In genomic region chr14:77303417-77304156, GRCh38 we compare ENCODE assay signal across 1 cellular context.
A peak's percentile ranks its signal among the peaks of the same experiment; 100 is the strongest.
TF ChIP-seq lines count a peak whose summit lies in the region.

No MANE protein-coding gene starts in this region.

TF ChIP-seq in HEK293, 187 proteins besides CTCF, POLR2A, EP300 and RAD21 (continued from another document):
- TF ChIP-seq, protein P1, sequence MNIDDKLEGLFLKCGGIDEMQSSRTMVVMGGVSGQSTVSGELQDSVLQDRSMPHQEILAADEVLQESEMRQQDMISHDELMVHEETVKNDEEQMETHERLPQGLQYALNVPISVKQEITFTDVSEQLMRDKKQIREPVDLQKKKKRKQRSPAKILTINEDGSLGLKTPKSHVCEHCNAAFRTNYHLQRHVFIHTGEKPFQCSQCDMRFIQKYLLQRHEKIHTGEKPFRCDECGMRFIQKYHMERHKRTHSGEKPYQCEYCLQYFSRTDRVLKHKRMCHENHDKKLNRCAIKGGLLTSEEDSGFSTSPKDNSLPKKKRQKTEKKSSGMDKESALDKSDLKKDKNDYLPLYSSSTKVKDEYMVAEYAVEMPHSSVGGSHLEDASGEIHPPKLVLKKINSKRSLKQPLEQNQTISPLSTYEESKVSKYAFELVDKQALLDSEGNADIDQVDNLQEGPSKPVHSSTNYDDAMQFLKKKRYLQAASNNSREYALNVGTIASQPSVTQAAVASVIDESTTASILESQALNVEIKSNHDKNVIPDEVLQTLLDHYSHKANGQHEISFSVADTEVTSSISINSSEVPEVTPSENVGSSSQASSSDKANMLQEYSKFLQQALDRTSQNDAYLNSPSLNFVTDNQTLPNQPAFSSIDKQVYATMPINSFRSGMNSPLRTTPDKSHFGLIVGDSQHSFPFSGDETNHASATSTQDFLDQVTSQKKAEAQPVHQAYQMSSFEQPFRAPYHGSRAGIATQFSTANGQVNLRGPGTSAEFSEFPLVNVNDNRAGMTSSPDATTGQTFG (tag by site-specific recombination; IDR thresholded peaks at IDR 0.05; ENCODE audit: borderline replicate concordance): no peak
- peak; percentile 82 for TF ChIP-seq PRDM1 (tag by site-specific recombination; IDR thresholded peaks at IDR 0.05)
- peak; percentile 89 for TF ChIP-seq ZNF366 (tag by site-specific recombination; conservative IDR thresholded peaks at IDR 0.05)
- TF ChIP-seq ZNF140 (tag by site-specific recombination; IDR thresholded peaks at IDR 0.05): no peak
- TF ChIP-seq ZNF2 (tag by site-specific recombination; IDR thresholded peaks at IDR 0.05): peak; percentile 41; the same call in 1 of the 2 replicates
- peak; percentile 55; the same call in 1 of the 2 replicates for TF ChIP-seq ZNF639 (tag by site-specific recombination; IDR thresholded peaks at IDR 0.05)
- TF ChIP-seq INSM2 (tag by site-specific recombination; IDR thresholded peaks at IDR 0.05): peak; percentile 84
- TF ChIP-seq ZNF24 (tag by site-specific recombination; IDR thresholded peaks at IDR 0.05): peak; percentile 82
- TF ChIP-seq ZNF133 (tag by site-specific recombination; IDR thresholded peaks at IDR 0.05): no peak
- no peak for TF ChIP-seq ZBTB20 (tag by site-specific recombination; IDR thresholded peaks at IDR 0.05)
- TF ChIP-seq ZNF10 (tag by site-specific recombination; IDR thresholded peaks at IDR 0.05): peak; percentile 77; the same call in 1 of the 2 replicates
- TF ChIP-seq ZNF146 (tag by site-specific recombination; IDR thresholded peaks at IDR 0.05): no peak
- TF ChIP-seq ZNF707 (tag by site-specific recombination; IDR thresholded peaks at IDR 0.05): no peak
- TF ChIP-seq FEZF1 (tag by site-specific recombination; IDR thresholded peaks at IDR 0.05): peak; percentile 49
- TF ChIP-seq KLF8 (tag by site-specific recombination; IDR thresholded peaks at IDR 0.05): peak; percentile 70
- TF ChIP-seq ZNF433 (tag by site-specific recombination; IDR thresholded peaks at IDR 0.05; ENCODE audit: low read depth): no peak
- TF ChIP-seq ZXDB (tag by site-specific recombination; IDR thresholded peaks at IDR 0.05): peak; percentile 51; the same call in 1 of the 2 replicates
- TF ChIP-seq ZNF514 (tag by site-specific recombination; IDR thresholded peaks at IDR 0.05): no peak
- TF ChIP-seq HOXD13 (CRISPR knock-in tag; IDR thresholded peaks at IDR 0.05; ENCODE audit: borderline replicate concordance): no peak
- no peak for TF ChIP-seq ZNF837 (tag by site-specific recombination; IDR thresholded peaks at IDR 0.05)
- TF ChIP-seq ZSCAN23 (tag by site-specific recombination; IDR thresholded peaks at IDR 0.05): peak; percentile 43; the same call in 1 of the 2 replicates
- peak; percentile 91 for TF ChIP-seq PRDM6 (tag by site-specific recombination; IDR thresholded peaks at IDR 0.05)
- no peak for TF ChIP-seq ZNF777 (tag by site-specific recombination; IDR thresholded peaks at IDR 0.05; ENCODE audit: borderline replicate concordance)
- no peak for TF ChIP-seq SETDB1 (IDR thresholded peaks at IDR 0.05; ENCODE audit: insufficient read length, low read length)
- peak; percentile 97 for TF ChIP-seq SCRT2 (tag by site-specific recombination; IDR thresholded peaks at IDR 0.05)
- no peak for TF ChIP-seq ZNF555 (tag by site-specific recombination; conservative IDR thresholded peaks at IDR 0.05)
- TF ChIP-seq ZNF214 (tag by site-specific recombination; IDR thresholded peaks at IDR 0.05; ENCODE audit: borderline replicate concordance): no peak
- TF ChIP-seq, protein P2, sequence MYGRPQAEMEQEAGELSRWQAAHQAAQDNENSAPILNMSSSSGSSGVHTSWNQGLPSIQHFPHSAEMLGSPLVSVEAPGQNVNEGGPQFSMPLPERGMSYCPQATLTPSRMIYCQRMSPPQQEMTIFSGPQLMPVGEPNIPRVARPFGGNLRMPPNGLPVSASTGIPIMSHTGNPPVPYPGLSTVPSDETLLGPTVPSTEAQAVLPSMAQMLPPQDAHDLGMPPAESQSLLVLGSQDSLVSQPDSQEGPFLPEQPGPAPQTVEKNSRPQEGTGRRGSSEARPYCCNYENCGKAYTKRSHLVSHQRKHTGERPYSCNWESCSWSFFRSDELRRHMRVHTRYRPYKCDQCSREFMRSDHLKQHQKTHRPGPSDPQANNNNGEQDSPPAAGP (tag by site-specific recombination; IDR thresholded peaks at IDR 0.05): peak; percentile 92
- TF ChIP-seq ZFP37 (tag by site-specific recombination; IDR thresholded peaks at IDR 0.05): no peak
- no peak for TF ChIP-seq ZNF704 (tag by site-specific recombination; IDR thresholded peaks at IDR 0.05)
- TF ChIP-seq, protein P3, sequence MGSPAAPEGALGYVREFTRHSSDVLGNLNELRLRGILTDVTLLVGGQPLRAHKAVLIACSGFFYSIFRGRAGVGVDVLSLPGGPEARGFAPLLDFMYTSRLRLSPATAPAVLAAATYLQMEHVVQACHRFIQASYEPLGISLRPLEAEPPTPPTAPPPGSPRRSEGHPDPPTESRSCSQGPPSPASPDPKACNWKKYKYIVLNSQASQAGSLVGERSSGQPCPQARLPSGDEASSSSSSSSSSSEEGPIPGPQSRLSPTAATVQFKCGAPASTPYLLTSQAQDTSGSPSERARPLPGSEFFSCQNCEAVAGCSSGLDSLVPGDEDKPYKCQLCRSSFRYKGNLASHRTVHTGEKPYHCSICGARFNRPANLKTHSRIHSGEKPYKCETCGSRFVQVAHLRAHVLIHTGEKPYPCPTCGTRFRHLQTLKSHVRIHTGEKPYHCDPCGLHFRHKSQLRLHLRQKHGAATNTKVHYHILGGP (tag by site-specific recombination; IDR thresholded peaks at IDR 0.05): no peak
- no peak for TF ChIP-seq ZBTB7A (tag by site-specific recombination; IDR thresholded peaks at IDR 0.05; ENCODE audit: low read depth)
- TF ChIP-seq ZNF169 (tag by site-specific recombination; IDR thresholded peaks at IDR 0.05): no peak
- TF ChIP-seq SP7 (tag by site-specific recombination; IDR thresholded peaks at IDR 0.05): peak; percentile 81
- TF ChIP-seq ZNF394 (tag by site-specific recombination; IDR thresholded peaks at IDR 0.05; ENCODE audit: borderline replicate concordance): peak; percentile 50; the same call in 1 of the 2 replicates
- TF ChIP-seq ZNF600 (tag by site-specific recombination; IDR thresholded peaks at IDR 0.05): peak; percentile 79
- TF ChIP-seq ZNF585B (tag by site-specific recombination; IDR thresholded peaks at IDR 0.05): no peak
- no peak for TF ChIP-seq ZNF426 (tag by site-specific recombination; IDR thresholded peaks at IDR 0.05)
- no peak for TF ChIP-seq GLIS2 (tag by site-specific recombination; IDR thresholded peaks at IDR 0.05)
- TF ChIP-seq ELK4 (IDR thresholded peaks at IDR 0.05; ENCODE audit: borderline replicate concordance, low read depth, low read length): no peak
- 0 out of 2 replicates have a peak, but pooled peaks have one; percentile 64 for TF ChIP-seq ZNF184 (tag by site-specific recombination; IDR thresholded peaks at IDR 0.05)
- no peak for TF ChIP-seq ZNF112 (tag by site-specific recombination; IDR thresholded peaks at IDR 0.05)
